Comparison of ENCODE assay signal across 20 cellular contexts in genomic region chr11:86949995-86950993, GRCh38. TPM values are rescaled to one million over a fixed set of nuclear protein-coding genes. Genes with fewer than 3 reads are reported as not detected.
A peak's percentile ranks its signal among the peaks of the same experiment; 100 is the strongest.
DNase-seq lines count a peak whose midpoint lies in the region; ATAC-seq and TF ChIP-seq lines count a peak whose summit lies in the region.
"Had no signal": no experiment of that assay in that cellular context is flagged by ENCODE, and none has a peak within 500 bp of the region (broad histone marks: within the 10 kb centered on the region; RNA-seq: fewer than 3 reads in every experiment).

No MANE protein-coding gene starts in this region.

- H3K27ac ChIP-seq in PC-3 (ENCODE audit: low read length) (peak overlapping the region; percentile 0; the same call in 1 of the 2 replicates), hepatocyte (peak overlapping the region; percentile 44)
- H3K27ac ChIP-seq: SK-N-MC had no signal

- DNase-seq in AG09309 (ENCODE audit: low read depth) (peak; percentile 68), PC-3 (peak; percentile 24), hepatocyte (ENCODE audit: low spot score) (no peak), G401 (ENCODE audit: low spot score) (no peak)
- DNase-seq in stimulated activated naive CD4-positive, alpha-beta T cell treated with Interleukin-2 at 50 U/mL for 16 hours (lab: John Stamatoyannopoulos, UW): no peak
- DNase-seq: activated CD4-positive, alpha-beta T cell treated with anti-CD3 and anti-CD28 coated beads, Interleukin-2, amount 10 ng/mL, durations not matched to agents 24 days and 14 days; Caco-2; central memory CD4-positive, alpha-beta T cell; GDM1; HCEC 1CT; islet precursor cell; mucosa of descending colon; NCI-H2081; NCI-H524 treated with DMSO at 0.1 percent for 48 hours; OCI-M1; stimulated activated CD4-positive, alpha-beta T cell treated with anti-CD3 and anti-CD28 coated beads, Interleukin-1b, Interleukin-23, amount 100 ng/mL, for 48 hours had no signal

- H3K4me2 ChIP-seq in PC-3 (ENCODE audit: low read length): 0 out of 2 replicates have a peak overlapping the region, but pooled peaks have one; percentile 2
- peak overlapping the region; percentile 65 for H3K4me2 ChIP-seq in hepatocyte
- H3K4me2 ChIP-seq in skeletal muscle satellite cell (ENCODE audit: low read length): peak overlapping the region; percentile 17

- H3F3A ChIP-seq in PC-3 (ENCODE audit: low read length, unreplicated experiment): no peaks in the 10 kb centered on the region

- H3K79me2 ChIP-seq in PC-3 (ENCODE audit: low read length) (peaks cover 65% of the 10 kb centered on the region), hepatocyte (peaks cover 76% of the 10 kb centered on the region)

- TF ChIP-seq CTCF in AG09309 (IDR thresholded peaks at IDR 0.05; ENCODE audit: control insufficient read depth, insufficient read depth, low read depth, low read length, missing control alignments): no peak
- no peak for TF ChIP-seq CTCF in PC-3 (conservative IDR thresholded peaks at IDR 0.05; ENCODE audit: low read depth, low read length)
- TF ChIP-seq CTCF in hepatocyte (IDR thresholded peaks at IDR 0.05; ENCODE audit: poor library complexity): no peak

- peaks cover 14% of the 10 kb centered on the region for H3K36me3 ChIP-seq in PC-3 (ENCODE audit: low read depth, low read length)
- H3K36me3 ChIP-seq in hepatocyte (replicated peaks; ENCODE audit: insufficient read depth, low read depth): no peaks in the 10 kb centered on the region
- H3K36me3 ChIP-seq in skeletal muscle satellite cell (ENCODE audit: insufficient read depth, low read length): peaks cover 11% of the 10 kb centered on the region

- intact Hi-C loops in PC-3 (cut with micrococcal nuclease): no loop called here

- H3K9me3 ChIP-seq in PC-3 (ENCODE audit: low read length): no peaks in the 10 kb centered on the region
- no peaks in the 10 kb centered on the region for H3K9me3 ChIP-seq in hepatocyte (ENCODE audit: low read depth)
- H3K9me3 ChIP-seq in skeletal muscle satellite cell (replicated peaks; ENCODE audit: low read length): no peaks in the 10 kb centered on the region
- H3K9me3 ChIP-seq: Caco-2, mucosa of descending colon had no signal

- H3K4me3 ChIP-seq in AG09309 (ENCODE audit: control insufficient read depth, low read depth, low read length) (no peak overlapping the region), PC-3 (ENCODE audit: low read length) (peak overlapping the region; percentile 1; the same call in 1 of the 2 replicates), hepatocyte (peak overlapping the region; percentile 3), skeletal muscle satellite cell (ENCODE audit: low read length) (no peak overlapping the region)
- H3K4me3 ChIP-seq: mucosa of descending colon, SK-N-MC had no signal

- H3K27me3 ChIP-seq in PC-3 (ENCODE audit: low read length) (no peaks in the 10 kb centered on the region), hepatocyte (no peaks in the 10 kb centered on the region), skeletal muscle satellite cell (ENCODE audit: control insufficient read depth, insufficient read depth, low read length) (no peaks in the 10 kb centered on the region)

- in situ Hi-C loops in G401 (cut with HindIII; ENCODE audit: low sequenced_read_pairs): no loop called here

- no peaks in the 10 kb centered on the region for H3K9me2 ChIP-seq in PC-3 (replicated peaks; ENCODE audit: low read length)
- H3K9me2 ChIP-seq in hepatocyte (replicated peaks; ENCODE audit: insufficient read depth): no peaks in the 10 kb centered on the region

- H2AFZ ChIP-seq in PC-3 (ENCODE audit: low read length) (no peak overlapping the region), hepatocyte (no peak overlapping the region)

- H3K9ac ChIP-seq in PC-3 (ENCODE audit: low read length): no peak overlapping the region
- no peak overlapping the region for H3K9ac ChIP-seq in skeletal muscle satellite cell (ENCODE audit: low read depth, low read length)

- H4K20me1 ChIP-seq in PC-3 (ENCODE audit: low read length): no peaks in the 10 kb centered on the region; the same call in 1 of the 2 replicates
- H4K20me1 ChIP-seq in hepatocyte (ENCODE audit: insufficient read depth, poor library complexity, severe bottlenecking): peaks cover 11% of the 10 kb centered on the region

- H3K4me1 ChIP-seq in PC-3 (ENCODE audit: insufficient read depth, low read length) (peaks cover 41% of the 10 kb centered on the region), hepatocyte (ENCODE audit: insufficient read depth) (peaks cover 32% of the 10 kb centered on the region), skeletal muscle satellite cell (ENCODE audit: control insufficient read depth, insufficient read depth, low read length) (peaks cover 38% of the 10 kb centered on the region)

- POLR2A ChIA-PET in PC-3 (lab: Charles Lee; ENCODE audit: unreplicated experiment): interaction anchor here (0.6 kb wide), 1 partner anchor 33 kb away, joined by 15 read pairs; no protein-coding TSS in a partner anchor

- BruUV-seq in PC-3 (replicated peaks; lab: Mats Ljungman, UMichigan): no TSS peak

- ATAC-seq in PC-3 (no peak), GM21390 (IDR thresholded peaks at IDR 0.05; ENCODE audit: unreplicated experiment) (no peak), HG03097 (IDR thresholded peaks at IDR 0.05; ENCODE audit: low FRiP score, unreplicated experiment) (no peak)
- ATAC-seq: mucosa of descending colon had no signal

- 44% methylated on average over 8 of the region's 8 CpGs for WGBS in hepatocyte (ENCODE audit: low lambda C conversion rate, missing lambda C conversion rate)

- CTCF ChIA-PET in PC-3 (lab: Charles Lee): no interaction called here

RNA-seq across cellular contexts. Expression of gene FZD4, which starts 4.9 kb away (rescaled TPM):
- total RNA-seq in PC-3 (2014; rRNA removed) (17.3 and 17.7 TPM in 2 replicates), hepatocyte (17.6 and 18.9 TPM in 2 replicates)
- polyA plus RNA-seq in hepatocyte: 6.8 and 7.7 TPM in 2 replicates
- 5.1 and 5.2 TPM in 2 replicates for total RNA-seq in skeletal muscle satellite cell (2012; rRNA removed)
- 4.6 and 4.7 TPM in 2 replicates for total RNA-seq in G401 (2014; rRNA removed; shearing (Covaris generic))
- total RNA-seq: activated CD4-positive, alpha-beta T cell treated with anti-CD3 and anti-CD28 coated beads, Interleukin-2, amount 10 ng/mL, durations not matched to agents 24 days and 14 days had no signal

Comparison
In these comparisons a context has a peak if more than half of its experiments do, and no peak if none do; other contexts are left out.
1. DNase-seq: peak in AG09309 (single experiment) and PC-3 (single experiment); none in hepatocyte (single experiment), stimulated activated naive CD4-positive, alpha-beta T cell treated with Interleukin-2 at 50 U/mL for 16 hours (single experiment) and G401 (single experiment).
2. H3K4me3 ChIP-seq: peak in PC-3 (single experiment) and hepatocyte (single experiment); none in AG09309 (single experiment) and skeletal muscle satellite cell (single experiment).
3. H3K4me2 ChIP-seq: peak in every context shown above with its lines; median percentile 65 in hepatocyte; 17 in skeletal muscle satellite cell; 2 in PC-3.